Comparison of ENCODE assay signal across 32 cellular contexts in the genomic region with DNA sequence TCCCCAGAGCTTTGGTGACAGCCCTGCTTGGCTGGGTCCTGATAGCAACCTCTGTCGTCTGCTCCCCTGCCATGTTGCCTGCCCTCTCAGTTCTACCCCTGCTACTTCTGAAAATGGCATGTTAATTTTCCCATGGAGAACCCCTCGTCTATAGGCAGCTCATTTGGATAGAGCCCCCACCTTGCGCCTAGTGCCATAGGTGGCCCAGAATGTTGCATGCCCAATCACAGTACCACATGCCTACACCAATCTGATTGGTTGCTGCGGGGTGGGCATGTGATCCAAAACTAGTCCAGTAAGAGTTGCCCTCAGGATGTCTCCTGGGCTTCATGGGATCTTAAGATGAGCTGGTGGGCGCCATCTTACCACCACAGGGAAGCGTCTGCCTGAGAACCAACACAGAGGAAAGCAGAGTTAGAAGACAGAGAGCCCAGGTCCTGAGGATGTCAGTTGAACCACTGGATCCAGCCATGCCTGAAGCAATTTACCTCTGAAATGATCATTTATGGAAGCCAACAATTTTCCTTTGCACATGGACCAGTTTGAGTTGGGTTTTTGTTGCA.
"Had no signal": no experiment of that assay in that cellular context is flagged by ENCODE, and none has a peak within 500 bp of the region (broad histone marks: within the 10 kb centered on the region; RNA-seq: fewer than 3 reads in every experiment).

No MANE protein-coding gene starts in this region.

- H3K27ac ChIP-seq: adrenal gland, body of pancreas, cardiac muscle cell, coronary artery, dorsolateral prefrontal cortex, heart right ventricle, left lung, lower lobe of right lung, ovary, stomach, suprapubic skin, tibial artery, upper lobe of right lung had no signal

- H3K27me3 ChIP-seq: body of pancreas, ovary had no signal

- H3K4me2 ChIP-seq: smooth muscle cell had no signal

- H3K9me3 Mint-ChIP-seq: activated naive CD8-positive, alpha-beta T cell treated with anti-CD3 and anti-CD28 coated beads for 36 hours; activated T-cell treated with anti-CD3 and anti-CD28 coated beads, Interleukin-2, amount 50 U/mL, for 72 hours; effector memory CD8-positive, alpha-beta T cell; natural killer cell treated with Interleukin-12 subunit alpha and Interleukin-12 subunit beta and Interleukin-15 and Interleukin-18, amount 100 ng/mL, for 72 hours; stimulated activated naive B cell treated with anti-CD40 and anti-IgM and Interleukin-4, amounts not matched to agents 10 μg/mL and 1 μg/mL and 100 μg/mL, for 72 hours; T-helper 2 cell treated with Interferon-gamma antibody and Interleukin-4, amounts not matched to agents 5 μg/mL and 100 μg/mL, for 36 hours had no signal

- H3K9me3 ChIP-seq: adrenal gland, body of pancreas, heart right ventricle, left lung, lower lobe of right lung, mucosa of descending colon, ovary, stomach, suprapubic skin, tibial artery, upper lobe of right lung had no signal

- H3K36me3 Mint-ChIP-seq: activated CD8-positive, alpha-beta memory T cell treated with anti-CD3 and anti-CD28 coated beads, Interleukin-2, amount 10 ng/mL, durations not matched to agents 7 days and 5 days; activated naive CD8-positive, alpha-beta T cell treated with anti-CD3 and anti-CD28 coated beads for 36 hours; natural killer cell treated with Interleukin-12 subunit alpha and Interleukin-12 subunit beta and Interleukin-15 and Interleukin-18, amount 100 ng/mL, for 72 hours had no signal

- H3K36me3 ChIP-seq: adrenal gland, cardiac muscle cell, heart right ventricle, left lung, lower lobe of right lung, ovary, stomach, suprapubic skin, tibial artery, upper lobe of right lung had no signal

- DNase-seq: activated CD4-positive, alpha-beta T cell treated with anti-CD3 and anti-CD28 coated beads for 48 hours; activated CD4-positive, alpha-beta T cell treated with anti-CD3 and anti-CD28 coated beads, Interleukin-2, amount 50 U/mL, for 48 hours; activated CD8-positive, alpha-beta memory T cell treated with anti-CD3 and anti-CD28 coated beads, Interleukin-2, amount 10 ng/mL, durations not matched to agents 7 days and 5 days; activated naive CD4-positive, alpha-beta T cell; activated naive CD8-positive, alpha-beta T cell treated with anti-CD3 and anti-CD28 coated beads for 36 hours; activated T-cell treated with anti-CD3 and anti-CD28 coated beads for 4 hours; activated T-cell treated with anti-CD3 and anti-CD28 coated beads, Interleukin-2, amount 50 U/mL, for 72 hours; aorta; body of pancreas; dorsolateral prefrontal cortex; effector memory CD8-positive, alpha-beta T cell; foreskin fibroblast; heart right ventricle; left lung; lower lobe of right lung; mucosa of descending colon; ovary; stimulated activated CD4-positive, alpha-beta T cell treated with anti-CD3 and anti-CD28 coated beads, Interleukin-15, amount 100 ng/mL, for 24 hours; stimulated activated CD4-positive, alpha-beta T cell treated with anti-CD3 and anti-CD28 coated beads, Interleukin-2, amount 100 ng/mL, for 24 hours; stimulated activated naive B cell treated with anti-CD40 and anti-IgM and Interleukin-4, amounts not matched to agents 10 μg/mL and 1 μg/mL and 100 μg/mL, for 72 hours; stomach; T-helper 1 cell; tibial artery; upper lobe of right lung had no signal

- H3K4me3 ChIP-seq: adrenal gland, body of pancreas, cardiac muscle cell, coronary artery, dorsolateral prefrontal cortex, heart right ventricle, left lung, lower lobe of right lung, mucosa of descending colon, ovary, smooth muscle cell, stomach, suprapubic skin, tibial artery, upper lobe of right lung had no signal

- ATAC-seq: activated CD8-positive, alpha-beta memory T cell treated with anti-CD3 and anti-CD28 coated beads, Interleukin-2, amount 10 ng/mL, durations not matched to agents 7 days and 5 days; activated T-cell treated with anti-CD3 and anti-CD28 coated beads, Interleukin-2, amount 50 U/mL, for 72 hours; body of pancreas; effector memory CD8-positive, alpha-beta T cell; heart right ventricle; left lung; lower lobe of right lung; mucosa of descending colon; natural killer cell treated with Interleukin-12 subunit alpha and Interleukin-12 subunit beta and Interleukin-15 and Interleukin-18, amount 100 ng/mL, for 72 hours; stimulated activated naive B cell treated with anti-CD40 and anti-IgM and Interleukin-4, amounts not matched to agents 10 μg/mL and 1 μg/mL and 100 μg/mL, for 72 hours; upper lobe of right lung had no signal

- H3K27ac Mint-ChIP-seq: activated CD8-positive, alpha-beta memory T cell treated with anti-CD3 and anti-CD28 coated beads, Interleukin-2, amount 10 ng/mL, durations not matched to agents 7 days and 5 days; activated naive CD8-positive, alpha-beta T cell treated with anti-CD3 and anti-CD28 coated beads for 36 hours; activated T-cell treated with anti-CD3 and anti-CD28 coated beads, Interleukin-2, amount 50 U/mL, for 72 hours; effector memory CD8-positive, alpha-beta T cell; natural killer cell treated with Interleukin-12 subunit alpha and Interleukin-12 subunit beta and Interleukin-15 and Interleukin-18, amount 100 ng/mL, for 72 hours; progenitor cell of endocrine pancreas; stimulated activated naive B cell treated with anti-CD40 and anti-IgM and Interleukin-4, amounts not matched to agents 10 μg/mL and 1 μg/mL and 100 μg/mL, for 72 hours; T-helper 2 cell treated with Interferon-gamma antibody and Interleukin-4, amounts not matched to agents 5 μg/mL and 100 μg/mL, for 36 hours had no signal

- H3K4me3 Mint-ChIP-seq: activated CD8-positive, alpha-beta memory T cell treated with anti-CD3 and anti-CD28 coated beads, Interleukin-2, amount 10 ng/mL, durations not matched to agents 7 days and 5 days; activated naive CD8-positive, alpha-beta T cell treated with anti-CD3 and anti-CD28 coated beads for 36 hours; activated T-cell treated with anti-CD3 and anti-CD28 coated beads, Interleukin-2, amount 50 U/mL, for 72 hours; effector memory CD8-positive, alpha-beta T cell; natural killer cell treated with Interleukin-12 subunit alpha and Interleukin-12 subunit beta and Interleukin-15 and Interleukin-18, amount 100 ng/mL, for 72 hours; stimulated activated naive B cell treated with anti-CD40 and anti-IgM and Interleukin-4, amounts not matched to agents 10 μg/mL and 1 μg/mL and 100 μg/mL, for 72 hours; T-helper 2 cell treated with Interferon-gamma antibody and Interleukin-4, amounts not matched to agents 5 μg/mL and 100 μg/mL, for 36 hours had no signal
